In the genomic region with DNA sequence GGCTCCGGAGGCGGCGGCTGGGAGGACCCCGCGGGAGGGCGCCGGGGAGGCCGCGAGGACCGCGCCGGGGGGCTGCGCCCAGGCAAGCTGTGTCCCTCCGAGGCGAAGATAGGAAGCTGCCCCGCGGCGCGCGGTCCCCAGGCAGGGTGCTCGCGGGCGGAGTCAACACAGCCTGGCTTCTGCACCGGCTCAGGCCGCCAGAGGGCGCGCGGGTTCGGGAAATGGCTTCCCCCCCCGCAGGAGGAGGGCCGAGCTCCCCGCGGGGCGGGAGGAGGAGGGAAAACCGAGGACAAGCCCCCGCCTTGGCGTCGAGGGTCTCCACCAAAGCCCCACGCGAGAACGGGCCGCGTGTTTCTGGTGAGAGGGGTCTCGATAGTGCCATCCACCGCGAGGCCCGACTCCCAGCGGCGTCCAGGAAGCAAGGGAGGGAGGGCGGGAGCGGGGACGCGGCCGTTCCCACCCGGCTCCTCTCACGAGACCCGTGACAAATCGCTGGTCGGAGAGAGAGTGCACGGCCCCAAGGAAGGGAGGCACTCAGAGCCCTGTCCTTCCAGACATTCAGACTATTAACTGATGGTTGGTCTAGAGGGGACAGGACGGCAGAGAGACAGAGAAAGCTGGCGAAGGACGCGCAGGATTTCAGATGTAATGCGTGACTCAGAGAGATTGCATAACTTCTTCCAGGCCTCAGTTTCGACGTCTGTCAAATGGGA, we compare ENCODE assay signal across 1 cellular context.
TF ChIP-seq lines count a peak whose summit lies in the region.

No MANE protein-coding gene starts in this region.

TF ChIP-seq in K562, 482 proteins besides CTCF, POLR2A, EP300 and RAD21 (continued from another document and continues in another):
- TF ChIP-seq ARID4B (CRISPR knock-in tag; IDR thresholded peaks at IDR 0.05), result no peak
- TF ChIP-seq, protein P1, sequence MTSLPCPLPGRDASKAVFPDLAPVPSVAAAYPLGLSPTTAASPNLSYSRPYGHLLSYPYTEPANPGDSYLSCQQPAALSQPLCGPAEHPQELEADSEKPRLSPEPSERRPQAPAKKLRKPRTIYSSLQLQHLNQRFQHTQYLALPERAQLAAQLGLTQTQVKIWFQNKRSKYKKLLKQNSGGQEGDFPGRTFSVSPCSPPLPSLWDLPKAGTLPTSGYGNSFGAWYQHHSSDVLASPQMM (CRISPR knock-in tag; IDR thresholded peaks at IDR 0.05), result no peak
- TF ChIP-seq YY1 (IDR thresholded peaks at IDR 0.05; ENCODE audit: borderline replicate concordance in 1 of 3, control insufficient read depth in 1 of 3, extremely low read depth in 1 of 3, insufficient read depth in 3 of 3, insufficient read length in 1 of 3, insufficient replicate concordance in 2 of 3, low read depth in 1 of 3, low read length in 2 of 3), result peak in 2 of 3 experiments; percentile 56 to 81
- TF ChIP-seq ZNF507 (tag; conservative IDR thresholded peaks at IDR 0.05), result no peak
- peak; percentile 98 for TF ChIP-seq SMARCA5 (IDR thresholded peaks at IDR 0.05)
- TF ChIP-seq KLF16 (IDR thresholded peaks at IDR 0.05), result peak; percentile 60; the same call in 1 of the 2 replicates
- peak; percentile 28; the same call in 1 of the 2 replicates for TF ChIP-seq PHF8 (IDR thresholded peaks at IDR 0.05; ENCODE audit: borderline replicate concordance, low read length)
- TF ChIP-seq, protein P2, sequence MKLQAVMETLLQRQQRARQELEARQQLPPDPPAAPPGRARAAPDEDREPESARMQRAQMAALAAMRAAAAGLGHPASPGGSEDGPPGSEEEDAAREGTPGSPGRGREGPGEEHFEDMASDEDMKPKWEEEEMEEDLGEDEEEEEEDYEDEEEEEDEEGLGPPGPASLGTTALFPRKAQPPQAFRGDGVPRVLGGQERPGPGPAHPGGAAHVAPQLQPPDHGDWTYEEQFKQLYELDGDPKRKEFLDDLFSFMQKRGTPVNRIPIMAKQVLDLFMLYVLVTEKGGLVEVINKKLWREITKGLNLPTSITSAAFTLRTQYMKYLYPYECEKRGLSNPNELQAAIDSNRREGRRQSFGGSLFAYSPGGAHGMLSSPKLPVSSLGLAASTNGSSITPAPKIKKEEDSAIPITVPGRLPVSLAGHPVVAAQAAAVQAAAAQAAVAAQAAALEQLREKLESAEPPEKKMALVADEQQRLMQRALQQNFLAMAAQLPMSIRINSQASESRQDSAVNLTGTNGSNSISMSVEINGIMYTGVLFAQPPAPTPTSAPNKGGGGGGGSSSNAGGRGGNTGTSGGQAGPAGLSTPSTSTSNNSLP (IDR thresholded peaks at IDR 0.05; ENCODE audit: borderline replicate concordance, low read depth, low read length), result no peak
- TF ChIP-seq MLX (CRISPR knock-in tag; conservative IDR thresholded peaks at IDR 0.05), result no peak
- no peak for TF ChIP-seq NEUROD1 (IDR thresholded peaks at IDR 0.05; ENCODE audit: borderline replicate concordance, low read depth, low read length, partially characterized antibody)
- no peak for TF ChIP-seq ZKSCAN3 (CRISPR knock-in tag; IDR thresholded peaks at IDR 0.05)
- no peak for TF ChIP-seq ID3 (CRISPR knock-in tag; IDR thresholded peaks at IDR 0.05)
- peak; percentile 38; the same call in 1 of the 2 replicates for TF ChIP-seq ID3 (tag; IDR thresholded peaks at IDR 0.05)
- peak in 1 of 2 experiments; percentile 12; a peak in 1 of 4 replicates for TF ChIP-seq TEAD1 (CRISPR knock-in tag; IDR thresholded peaks at IDR 0.05)
- no peak for TF ChIP-seq HES1 (IDR thresholded peaks at IDR 0.05; ENCODE audit: low read depth)
- 0 out of 4 replicates have a peak, but pooled peaks of 1 of the 2 experiments have one; percentile 25 for TF ChIP-seq KDM4B (IDR thresholded peaks at IDR 0.05; ENCODE audit: borderline replicate concordance in 2 of 2, low read depth in 1 of 2)
- TF ChIP-seq TBL1XR1 (IDR thresholded peaks at IDR 0.05; ENCODE audit: low read length in 2 of 2), result peak in 1 of 2 experiments; percentile 64; a peak in 1 of 4 replicates
- no peak for TF ChIP-seq WHSC1 (IDR thresholded peaks at IDR 0.05; ENCODE audit: low read length)
- TF ChIP-seq GATAD2B (IDR thresholded peaks at IDR 0.05; ENCODE audit: borderline replicate concordance), result no peak; the same call in 1 of the 2 replicates
- peak; percentile 28 for TF ChIP-seq PCBP1 (IDR thresholded peaks at IDR 0.05; ENCODE audit: low read depth, low read length, poor library complexity, severe bottlenecking)
- TF ChIP-seq RBM39 (optimal IDR thresholded peaks at IDR 0.05; ENCODE audit: low read depth, low read length), result peak; percentile 45
- no peak for TF ChIP-seq MBD2 (IDR thresholded peaks at IDR 0.05; ENCODE audit: borderline replicate concordance, low read depth)
- TF ChIP-seq ZKSCAN1 (IDR thresholded peaks at IDR 0.05; ENCODE audit: low read depth, low read length), result no peak
- TF ChIP-seq BCOR (IDR thresholded peaks at IDR 0.05), result peak; percentile 100
- TF ChIP-seq ZNF184 (CRISPR knock-in tag; IDR thresholded peaks at IDR 0.05), result no peak
- peak; percentile 99 for TF ChIP-seq ADNP (tag; IDR thresholded peaks at IDR 0.05)
- peak; percentile 76 for TF ChIP-seq CTBP1 (IDR thresholded peaks at IDR 0.05; ENCODE audit: borderline replicate concordance)
- TF ChIP-seq RBFOX2 (IDR thresholded peaks at IDR 0.05; ENCODE audit: low read depth, low read length), result peak; percentile 58; the same call in 1 of the 2 replicates
- TF ChIP-seq HNRNPL (IDR thresholded peaks at IDR 0.05; ENCODE audit: low read depth, low read length), result no peak
- TF ChIP-seq NONO (IDR thresholded peaks at IDR 0.05; ENCODE audit: low read depth in 2 of 2, low read length in 1 of 2), result 0 out of 4 replicates have a peak, but pooled peaks of 1 of the 2 experiments have one; percentile 73
- peak; percentile 56 for TF ChIP-seq POLR2G (IDR thresholded peaks at IDR 0.05; ENCODE audit: low read depth, low read length)
- TF ChIP-seq FOXM1 (IDR thresholded peaks at IDR 0.05; ENCODE audit: low read depth), result 0 out of 2 replicates have a peak, but pooled peaks have one; percentile 19
- TF ChIP-seq FOXM1 (CRISPR knock-in tag; IDR thresholded peaks at IDR 0.05; ENCODE audit: low read depth), result no peak
- TF ChIP-seq RB1 (IDR thresholded peaks at IDR 0.05; ENCODE audit: low read depth), result peak; percentile 99
- TF ChIP-seq U2AF1 (optimal IDR thresholded peaks at IDR 0.05; ENCODE audit: low read depth, low read length), result peak; percentile 94
- TF ChIP-seq, protein P3, sequence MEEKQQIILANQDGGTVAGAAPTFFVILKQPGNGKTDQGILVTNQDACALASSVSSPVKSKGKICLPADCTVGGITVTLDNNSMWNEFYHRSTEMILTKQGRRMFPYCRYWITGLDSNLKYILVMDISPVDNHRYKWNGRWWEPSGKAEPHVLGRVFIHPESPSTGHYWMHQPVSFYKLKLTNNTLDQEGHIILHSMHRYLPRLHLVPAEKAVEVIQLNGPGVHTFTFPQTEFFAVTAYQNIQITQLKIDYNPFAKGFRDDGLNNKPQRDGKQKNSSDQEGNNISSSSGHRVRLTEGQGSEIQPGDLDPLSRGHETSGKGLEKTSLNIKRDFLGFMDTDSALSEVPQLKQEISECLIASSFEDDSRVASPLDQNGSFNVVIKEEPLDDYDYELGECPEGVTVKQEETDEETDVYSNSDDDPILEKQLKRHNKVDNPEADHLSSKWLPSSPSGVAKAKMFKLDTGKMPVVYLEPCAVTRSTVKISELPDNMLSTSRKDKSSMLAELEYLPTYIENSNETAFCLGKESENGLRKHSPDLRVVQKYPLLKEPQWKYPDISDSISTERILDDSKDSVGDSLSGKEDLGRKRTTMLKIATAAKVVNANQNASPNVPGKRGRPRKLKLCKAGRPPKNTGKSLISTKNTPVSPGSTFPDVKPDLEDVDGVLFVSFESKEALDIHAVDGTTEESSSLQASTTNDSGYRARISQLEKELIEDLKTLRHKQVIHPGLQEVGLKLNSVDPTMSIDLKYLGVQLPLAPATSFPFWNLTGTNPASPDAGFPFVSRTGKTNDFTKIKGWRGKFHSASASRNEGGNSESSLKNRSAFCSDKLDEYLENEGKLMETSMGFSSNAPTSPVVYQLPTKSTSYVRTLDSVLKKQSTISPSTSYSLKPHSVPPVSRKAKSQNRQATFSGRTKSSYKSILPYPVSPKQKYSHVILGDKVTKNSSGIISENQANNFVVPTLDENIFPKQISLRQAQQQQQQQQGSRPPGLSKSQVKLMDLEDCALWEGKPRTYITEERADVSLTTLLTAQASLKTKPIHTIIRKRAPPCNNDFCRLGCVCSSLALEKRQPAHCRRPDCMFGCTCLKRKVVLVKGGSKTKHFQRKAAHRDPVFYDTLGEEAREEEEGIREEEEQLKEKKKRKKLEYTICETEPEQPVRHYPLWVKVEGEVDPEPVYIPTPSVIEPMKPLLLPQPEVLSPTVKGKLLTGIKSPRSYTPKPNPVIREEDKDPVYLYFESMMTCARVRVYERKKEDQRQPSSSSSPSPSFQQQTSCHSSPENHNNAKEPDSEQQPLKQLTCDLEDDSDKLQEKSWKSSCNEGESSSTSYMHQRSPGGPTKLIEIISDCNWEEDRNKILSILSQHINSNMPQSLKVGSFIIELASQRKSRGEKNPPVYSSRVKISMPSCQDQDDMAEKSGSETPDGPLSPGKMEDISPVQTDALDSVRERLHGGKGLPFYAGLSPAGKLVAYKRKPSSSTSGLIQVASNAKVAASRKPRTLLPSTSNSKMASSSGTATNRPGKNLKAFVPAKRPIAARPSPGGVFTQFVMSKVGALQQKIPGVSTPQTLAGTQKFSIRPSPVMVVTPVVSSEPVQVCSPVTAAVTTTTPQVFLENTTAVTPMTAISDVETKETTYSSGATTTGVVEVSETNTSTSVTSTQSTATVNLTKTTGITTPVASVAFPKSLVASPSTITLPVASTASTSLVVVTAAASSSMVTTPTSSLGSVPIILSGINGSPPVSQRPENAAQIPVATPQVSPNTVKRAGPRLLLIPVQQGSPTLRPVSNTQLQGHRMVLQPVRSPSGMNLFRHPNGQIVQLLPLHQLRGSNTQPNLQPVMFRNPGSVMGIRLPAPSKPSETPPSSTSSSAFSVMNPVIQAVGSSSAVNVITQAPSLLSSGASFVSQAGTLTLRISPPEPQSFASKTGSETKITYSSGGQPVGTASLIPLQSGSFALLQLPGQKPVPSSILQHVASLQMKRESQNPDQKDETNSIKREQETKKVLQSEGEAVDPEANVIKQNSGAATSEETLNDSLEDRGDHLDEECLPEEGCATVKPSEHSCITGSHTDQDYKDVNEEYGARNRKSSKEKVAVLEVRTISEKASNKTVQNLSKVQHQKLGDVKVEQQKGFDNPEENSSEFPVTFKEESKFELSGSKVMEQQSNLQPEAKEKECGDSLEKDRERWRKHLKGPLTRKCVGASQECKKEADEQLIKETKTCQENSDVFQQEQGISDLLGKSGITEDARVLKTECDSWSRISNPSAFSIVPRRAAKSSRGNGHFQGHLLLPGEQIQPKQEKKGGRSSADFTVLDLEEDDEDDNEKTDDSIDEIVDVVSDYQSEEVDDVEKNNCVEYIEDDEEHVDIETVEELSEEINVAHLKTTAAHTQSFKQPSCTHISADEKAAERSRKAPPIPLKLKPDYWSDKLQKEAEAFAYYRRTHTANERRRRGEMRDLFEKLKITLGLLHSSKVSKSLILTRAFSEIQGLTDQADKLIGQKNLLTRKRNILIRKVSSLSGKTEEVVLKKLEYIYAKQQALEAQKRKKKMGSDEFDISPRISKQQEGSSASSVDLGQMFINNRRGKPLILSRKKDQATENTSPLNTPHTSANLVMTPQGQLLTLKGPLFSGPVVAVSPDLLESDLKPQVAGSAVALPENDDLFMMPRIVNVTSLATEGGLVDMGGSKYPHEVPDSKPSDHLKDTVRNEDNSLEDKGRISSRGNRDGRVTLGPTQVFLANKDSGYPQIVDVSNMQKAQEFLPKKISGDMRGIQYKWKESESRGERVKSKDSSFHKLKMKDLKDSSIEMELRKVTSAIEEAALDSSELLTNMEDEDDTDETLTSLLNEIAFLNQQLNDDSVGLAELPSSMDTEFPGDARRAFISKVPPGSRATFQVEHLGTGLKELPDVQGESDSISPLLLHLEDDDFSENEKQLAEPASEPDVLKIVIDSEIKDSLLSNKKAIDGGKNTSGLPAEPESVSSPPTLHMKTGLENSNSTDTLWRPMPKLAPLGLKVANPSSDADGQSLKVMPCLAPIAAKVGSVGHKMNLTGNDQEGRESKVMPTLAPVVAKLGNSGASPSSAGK (IDR thresholded peaks at IDR 0.05), result peak; percentile 58
- TF ChIP-seq NR1H2 (CRISPR knock-in tag; IDR thresholded peaks at IDR 0.05), result 0 out of 2 replicates have a peak, but pooled peaks have one; percentile 61
